ENCODE assay signal across 1 cellular context in genomic region chr16:88739139-88739974, GRCh38.
TF ChIP-seq lines count a peak whose summit lies in the region.

No MANE protein-coding gene starts in this region.

TF ChIP-seq in H1, 55 proteins besides CTCF, POLR2A, EP300 and RAD21:
- TF ChIP-seq KDM5A (IDR thresholded peaks at IDR 0.05; ENCODE audit: low read length) = no peak
- TF ChIP-seq CEBPB (IDR thresholded peaks at IDR 0.05; ENCODE audit: low read depth, low read length) = no peak
- no peak for TF ChIP-seq CTBP2 (IDR thresholded peaks at IDR 0.05; ENCODE audit: borderline replicate concordance, insufficient read depth, insufficient read length, low read length)
- no peak for TF ChIP-seq MAFK (IDR thresholded peaks at IDR 0.05; ENCODE audit: low read depth, low read length)
- no peak for TF ChIP-seq JUND (IDR thresholded peaks at IDR 0.05; ENCODE audit: low read length)
- no peak for TF ChIP-seq EZH2 (IDR thresholded peaks at IDR 0.05; ENCODE audit: low read depth, low read length, severe bottlenecking)
- TF ChIP-seq NANOG (IDR thresholded peaks at IDR 0.05; ENCODE audit: insufficient read depth, low read depth, low read length, poor library complexity, severe bottlenecking) = no peak
- TF ChIP-seq POLR2AphosphoS5 (IDR thresholded peaks at IDR 0.05; ENCODE audit: low read depth, low read length) = no peak
- no peak for TF ChIP-seq TAF7 (optimal IDR thresholded peaks at IDR 0.05; ENCODE audit: borderline replicate concordance, low read depth, low read length)
- no peak for TF ChIP-seq SP1 (IDR thresholded peaks at IDR 0.05; ENCODE audit: low read depth, low read length)
- no peak for TF ChIP-seq GTF2F1 (IDR thresholded peaks at IDR 0.05; ENCODE audit: borderline replicate concordance, low read depth, low read length)
